8 cellular contexts compared by ENCODE assay signal in genomic region chr13:108227651-108228272, GRCh38. TPM values are rescaled to one million over a fixed set of nuclear protein-coding genes. Genes with fewer than 3 reads are reported as not detected.
A peak's percentile ranks its signal among the peaks of the same experiment; 100 is the strongest.
DNase-seq lines count a peak whose midpoint lies in the region; ATAC-seq, FAIRE-seq and TF ChIP-seq lines count a peak whose summit lies in the region.

No MANE protein-coding gene starts in this region.

- peak; percentile 48 for FAIRE-seq in GM12891 (lab: Jason Lieb, UNC)

- H3K4me3 ChIP-seq in astrocyte of the cerebellum (ENCODE audit: low read depth, low read length): no peak overlapping the region

- no peak for TF ChIP-seq POLR2A in GM12891 (IDR thresholded peaks at IDR 0.05; ENCODE audit: low read depth, low read length)

- TF ChIP-seq CTCF in astrocyte of the cerebellum (IDR thresholded peaks at IDR 0.05; ENCODE audit: low read depth, low read length, missing control alignments): peak; percentile 48

- peak; percentile 59 for DNase-seq in Ammon's horn (ENCODE audit: low spot score)
- DNase-seq in GM12891 (ENCODE audit: insufficient read length, low spot score): no peak
- DNase-seq in NCI-H1694 (lab: John Stamatoyannopoulos, UW): peak; percentile 64
- peak; percentile 32 for DNase-seq in astrocyte of the cerebellum (ENCODE audit: low read depth)
- peak; percentile 47 for DNase-seq in left kidney (ENCODE audit: low read depth, low spot score)
- no peak for DNase-seq in UCSD-AML1 (lab: John Stamatoyannopoulos, UW; ENCODE audit: unreplicated experiment)

- in situ Hi-C loops in astrocyte of the cerebellum (cut with HindIII; ENCODE audit: low sequenced_read_pairs): no loop called here

- ATAC-seq in HG03159 (IDR thresholded peaks at IDR 0.05; ENCODE audit: unreplicated experiment) (no peak), HG02759 (IDR thresholded peaks at IDR 0.05; ENCODE audit: unreplicated experiment) (no peak)

TF ChIP-seq in GM12891, 5 proteins besides CTCF, POLR2A, EP300 and RAD21:
- TF ChIP-seq TAF1 (IDR thresholded peaks at IDR 0.05; ENCODE audit: low read depth, low read length) (no peak), PAX5 (IDR thresholded peaks at IDR 0.05; ENCODE audit: insufficient read depth, low read length, severe bottlenecking) (no peak), POLR2AphosphoS5 (IDR thresholded peaks at IDR 0.05; ENCODE audit: low read depth, low read length) (no peak), SPI1 (IDR thresholded peaks at IDR 0.05; ENCODE audit: low read depth, low read length) (no peak), POU2F2 (IDR thresholded peaks at IDR 0.05; ENCODE audit: low read depth, low read length) (no peak)
TF ChIP-seq in GM12891: peak in this region for 0.

RNA-seq across cellular contexts. Expression of gene ABHD13, which starts 9.6 kb away (rescaled TPM):
- polyA plus RNA-seq in GM12891 (2012; ENCODE audit: low read depth, missing spikeins): 4.0 TPM

RNA-seq across cellular contexts. Expression of gene LIG4, which starts 12.4 kb away (rescaled TPM):
- 3.6 TPM for polyA plus RNA-seq in GM12891 (2012; ENCODE audit: low read depth, missing spikeins)

RNA-seq across cellular contexts. Expression of gene TNFSF13B, which starts 41.8 kb away (rescaled TPM):
- polyA plus RNA-seq in GM12891 (2012; ENCODE audit: low read depth, missing spikeins): 14.0 TPM

Comparison
In these comparisons a context has a peak if more than half of its experiments do, and no peak if none do; other contexts are left out.
1. DNase-seq: peak in Ammon's horn (single experiment), NCI-H1694 (single experiment), astrocyte of the cerebellum (single experiment) and left kidney (single experiment); none in GM12891 (single experiment) and UCSD-AML1 (single experiment).